Comparison of ENCODE assay signal across 26 cellular contexts in the genomic region with DNA sequence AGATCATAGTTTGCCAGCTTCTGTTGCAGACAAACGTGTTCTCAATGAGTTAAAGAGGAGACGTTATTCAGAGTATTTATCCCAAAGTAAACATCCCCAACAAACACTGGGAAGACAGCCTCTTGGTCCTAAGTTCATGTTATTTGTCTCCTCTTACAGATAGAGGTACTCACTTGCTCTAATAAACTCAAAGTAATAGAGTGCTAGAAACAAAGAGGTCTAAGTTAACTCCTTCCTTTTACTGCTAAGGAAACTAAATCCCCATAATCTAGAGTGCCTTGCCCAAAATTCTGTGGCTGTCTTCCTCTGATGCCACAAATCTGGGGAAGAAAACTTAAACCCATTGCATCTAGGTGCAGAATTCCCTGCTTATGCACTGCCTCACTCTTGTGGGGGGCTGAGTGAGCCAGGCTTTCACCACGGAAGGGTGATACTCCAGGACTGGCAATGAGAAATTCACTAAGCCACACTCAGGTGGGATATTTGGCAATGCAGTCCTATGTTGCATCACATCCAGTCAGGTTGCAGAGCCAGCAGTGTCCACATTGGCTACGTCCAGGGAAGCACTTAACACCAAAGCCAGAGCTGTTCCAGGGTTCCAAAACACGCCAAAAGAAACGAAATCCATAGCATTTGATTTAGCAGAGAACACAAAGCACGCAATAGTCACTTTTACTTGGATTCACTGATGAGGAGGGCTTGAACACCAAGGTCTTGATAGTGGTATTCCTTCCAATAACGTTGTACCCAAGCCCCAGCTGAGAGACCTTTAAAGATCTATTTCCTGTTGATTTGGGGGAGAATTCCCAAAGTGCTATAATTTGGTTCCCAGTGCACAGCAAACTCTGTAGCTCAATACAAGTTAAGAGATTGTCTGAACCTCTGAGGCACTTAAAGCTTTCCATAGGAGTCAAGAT.
"Had no signal": no experiment of that assay in that cellular context is flagged by ENCODE, and none has a peak within 500 bp of the region (broad histone marks: within the 10 kb centered on the region; RNA-seq: fewer than 3 reads in every experiment).

No MANE protein-coding gene starts in this region.

- H3K4me1 ChIP-seq: foreskin keratinocyte, heart left ventricle, left ventricle myocardium inferior, pancreas, prostate gland had no signal

- H3K36me3 ChIP-seq: brain microvascular endothelial cell, heart left ventricle, left ventricle myocardium inferior, pancreas, prostate gland, sigmoid colon had no signal

- DNase-seq: activated CD4-positive, alpha-beta memory T cell treated with anti-CD3 and anti-CD28 coated beads for 36 hours; activated CD4-positive, alpha-beta T cell treated with anti-CD3 and anti-CD28 coated beads for 48 hours; activated CD8-positive, alpha-beta memory T cell treated with anti-CD3 and anti-CD28 coated beads, Interleukin-2, amount 50 U/mL, for 4 hours; activated gamma-delta T cell; activated naive CD4-positive, alpha-beta T cell treated with anti-CD3 and anti-CD28 coated beads, Interleukin-2, amount 50 U/mL, for 16 hours; activated T-cell treated with anti-CD3 and anti-CD28 coated beads, Interleukin-2, amount 50 U/mL, for 1 hour; amniotic stem cell; brain microvascular endothelial cell; dorsolateral prefrontal cortex; effector memory CD4-positive, alpha-beta T cell; heart left ventricle; left ventricle myocardium inferior; naive B cell; pancreas; retina; sigmoid colon; small intestine; stimulated activated CD4-positive, alpha-beta T cell treated with anti-CD3 and anti-CD28 coated beads, Interleukin-4, amount 100 ng/mL, for 24 hours had no signal

- H3K4me3 Mint-ChIP-seq: activated CD4-positive, alpha-beta memory T cell treated with anti-CD3 and anti-CD28 coated beads for 36 hours; mesothelial cell of epicardium; naive B cell; stimulated activated effector memory CD8-positive, alpha-beta T cell treated with anti-CD3 and anti-CD28 coated beads, Interleukin-12 subunit alpha, Interleukin-12 subunit beta, amount 100 ng/mL, for 72 hours; stimulated activated naive CD8-positive, alpha-beta T cell treated with anti-CD3 and anti-CD28 coated beads, Interleukin-15, Interleukin-2, amounts not matched to agents 100 ng/mL and 50 ng/mL, for 24 hours; type B pancreatic cell had no signal

- H3K9me3 ChIP-seq: heart left ventricle, left ventricle myocardium inferior, pancreas, prostate gland, sigmoid colon had no signal

- H3K4me3 ChIP-seq: coronary artery, dorsolateral prefrontal cortex, heart left ventricle, left ventricle myocardium inferior, pancreas, prostate gland, sigmoid colon had no signal

- H3K36me3 Mint-ChIP-seq: activated CD4-positive, alpha-beta memory T cell treated with anti-CD3 and anti-CD28 coated beads for 36 hours; mesothelial cell of epicardium; naive B cell; stimulated activated effector memory CD8-positive, alpha-beta T cell treated with anti-CD3 and anti-CD28 coated beads, Interleukin-12 subunit alpha, Interleukin-12 subunit beta, amount 100 ng/mL, for 72 hours; type B pancreatic cell had no signal

- H3K27me3 ChIP-seq: brain microvascular endothelial cell, foreskin keratinocyte, pancreas had no signal

- H3K9me3 Mint-ChIP-seq: activated CD4-positive, alpha-beta memory T cell treated with anti-CD3 and anti-CD28 coated beads for 36 hours; mesothelial cell of epicardium; stimulated activated effector memory CD8-positive, alpha-beta T cell treated with anti-CD3 and anti-CD28 coated beads, Interleukin-12 subunit alpha, Interleukin-12 subunit beta, amount 100 ng/mL, for 72 hours; stimulated activated naive CD8-positive, alpha-beta T cell treated with anti-CD3 and anti-CD28 coated beads, Interleukin-15, Interleukin-2, amounts not matched to agents 100 ng/mL and 50 ng/mL, for 24 hours; type B pancreatic cell had no signal

- ATAC-seq: activated CD4-positive, CD25-positive, alpha-beta regulatory T cell treated with anti-CD3 and anti-CD28 coated beads, Interleukin-2, amount 50 U/mL, for 24 hours; heart left ventricle; pancreas; stimulated activated effector memory CD8-positive, alpha-beta T cell treated with anti-CD3 and anti-CD28 coated beads, Interleukin-12 subunit alpha, Interleukin-12 subunit beta, amount 100 ng/mL, for 72 hours had no signal

- H3K4me1 Mint-ChIP-seq: mesothelial cell of epicardium; naive B cell; stimulated activated effector memory CD8-positive, alpha-beta T cell treated with anti-CD3 and anti-CD28 coated beads, Interleukin-12 subunit alpha, Interleukin-12 subunit beta, amount 100 ng/mL, for 72 hours had no signal

- H3K27ac Mint-ChIP-seq: activated CD4-positive, alpha-beta memory T cell treated with anti-CD3 and anti-CD28 coated beads for 36 hours; mesothelial cell of epicardium; stimulated activated effector memory CD8-positive, alpha-beta T cell treated with anti-CD3 and anti-CD28 coated beads, Interleukin-12 subunit alpha, Interleukin-12 subunit beta, amount 100 ng/mL, for 72 hours; stimulated activated naive CD8-positive, alpha-beta T cell treated with anti-CD3 and anti-CD28 coated beads, Interleukin-15, Interleukin-2, amounts not matched to agents 100 ng/mL and 50 ng/mL, for 24 hours; type B pancreatic cell had no signal

- H3K27ac ChIP-seq: brain microvascular endothelial cell, coronary artery, dorsolateral prefrontal cortex, foreskin keratinocyte, heart left ventricle, left ventricle myocardium inferior, pancreas, prostate gland, sigmoid colon had no signal
